ENCODE assay signal across 22 cellular contexts in the genomic region with DNA sequence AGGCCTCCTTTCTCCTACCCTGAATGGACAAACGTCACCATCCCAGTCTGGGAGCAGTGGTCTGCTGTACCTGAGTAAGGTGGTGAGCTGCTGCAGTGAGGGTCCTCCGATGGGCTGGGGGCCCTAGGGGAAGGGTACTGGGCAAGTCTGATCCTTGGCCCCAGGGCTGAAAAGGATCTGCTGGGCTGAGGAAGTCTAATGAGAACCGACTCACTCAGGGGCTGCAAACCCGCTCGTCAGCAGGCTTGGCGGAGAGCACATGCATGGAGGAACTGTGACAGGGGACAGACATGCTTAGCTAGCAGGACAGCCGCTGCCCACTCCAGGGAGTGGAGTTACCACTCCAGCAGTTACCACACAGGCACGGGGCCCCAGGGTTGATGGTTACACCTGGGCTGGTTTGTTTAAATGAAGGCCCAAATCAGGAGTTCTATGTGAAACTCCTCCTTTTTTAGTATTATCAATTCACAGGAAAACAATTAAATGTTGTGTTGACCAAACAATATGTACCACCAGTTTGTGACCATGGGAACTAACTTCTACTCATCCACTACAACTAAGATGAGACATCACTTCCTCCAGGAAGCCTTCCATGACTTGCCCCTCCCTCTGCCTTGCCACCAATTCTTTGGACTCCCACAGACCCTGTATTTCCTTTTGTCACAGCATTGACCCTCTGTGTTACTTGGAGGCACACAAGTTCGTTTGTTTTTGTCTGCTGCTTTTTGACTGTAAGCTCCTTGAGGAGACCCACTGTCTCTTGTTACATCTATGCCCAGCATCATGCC. TPM values are rescaled to one million over a fixed set of nuclear protein-coding genes. Genes with fewer than 3 reads are reported as not detected.
"Had no signal": no experiment of that assay in that cellular context is flagged by ENCODE, and none has a peak within 500 bp of the region (broad histone marks: within the 10 kb centered on the region; RNA-seq: fewer than 3 reads in every experiment).

No MANE protein-coding gene starts in this region.

- H3K9me3 ChIP-seq: breast epithelium, gastroesophageal sphincter, heart right ventricle, lower lobe of right lung, ovary, sigmoid colon, vagina had no signal

- H3K36me3 ChIP-seq: breast epithelium, gastroesophageal sphincter, heart right ventricle, lower lobe of right lung, ovary, sigmoid colon, tibial nerve, vagina had no signal

- ATAC-seq: gastroesophageal sphincter; heart right ventricle; left cardiac atrium; lower lobe of right lung; stimulated activated naive B cell treated with anti-CD40 and anti-IgM and Interleukin-4, amounts not matched to agents 10 μg/mL and 1 μg/mL and 100 μg/mL, for 72 hours had no signal

- H3K27ac ChIP-seq: breast epithelium, gastroesophageal sphincter, heart right ventricle, lower lobe of right lung, ovary, sigmoid colon, tibial nerve, vagina had no signal

- H3K27me3 ChIP-seq: ovary, tibial nerve, vagina had no signal

- H3K4me3 ChIP-seq: breast epithelium, gastroesophageal sphincter, heart right ventricle, lower lobe of right lung, ovary, sigmoid colon, tibial nerve, vagina had no signal

- H3K4me1 ChIP-seq: breast epithelium, gastroesophageal sphincter, heart right ventricle, lower lobe of right lung, sigmoid colon, tibial nerve, vagina had no signal

- DNase-seq: activated CD4-positive, CD25-positive, alpha-beta regulatory T cell treated with anti-CD3 and anti-CD28 coated beads, Interleukin-2, amount 50 U/mL, for 72 hours; activated naive CD4-positive, alpha-beta T cell; activated naive CD8-positive, alpha-beta T cell treated with anti-CD3 and anti-CD28 coated beads, Interleukin-2, amount 10 ng/mL, durations not matched to agents 7 days and 5 days; activated T-cell treated with anti-CD3 and anti-CD28 coated beads for 4 hours; dermis blood vessel endothelial cell; left cardiac atrium; lower lobe of right lung; midbrain; ovary; sigmoid colon; stimulated activated CD4-positive, alpha-beta T cell treated with anti-CD3 and anti-CD28 coated beads, Interleukin-2, amount 100 ng/mL, for 48 hours; stimulated activated naive B cell treated with anti-CD40 and anti-IgM and Interleukin-4, amounts not matched to agents 10 μg/mL and 1 μg/mL and 100 μg/mL, for 72 hours; T-helper 9 cell had no signal

RNA-seq across cellular contexts. Expression of gene CPLX2, which starts 56.1 kb away (rescaled TPM):
- total RNA-seq: activated naive CD8-positive, alpha-beta T cell treated with anti-CD3 and anti-CD28 coated beads, Interleukin-2, amount 10 ng/mL, durations not matched to agents 7 days and 5 days; breast epithelium; dermis blood vessel endothelial cell; epithelial cell of proximal tubule; heart right ventricle; left cardiac atrium; myocyte; pulmonary artery endothelial cell; subcutaneous adipose tissue; tibial nerve had no signal
- polyA plus RNA-seq: ovary had no signal
